8 cellular contexts compared by ENCODE assay signal in genomic region chr2:226794077-226794670, GRCh38. TPM values are rescaled to one million over a fixed set of nuclear protein-coding genes. Genes with fewer than 3 reads are reported as not detected.
DNase-seq lines count a peak whose midpoint lies in the region; ATAC-seq and FAIRE-seq lines count a peak whose summit lies in the region.

No MANE protein-coding gene starts in this region.

- peak overlapping the region; percentile 86 for H3K27ac ChIP-seq in subcutaneous abdominal adipose tissue (ENCODE audit: low read depth, low read length)

- H3K9ac ChIP-seq in subcutaneous abdominal adipose tissue (ENCODE audit: low read length in 5 of 5): peak overlapping the region in 3 of 5 donors; percentile 63 to 76 (median 66)

- peaks cover 2 to 81% (median 78%) of the 10 kb centered on the region in 5 donors for H3K4me1 ChIP-seq in subcutaneous abdominal adipose tissue (ENCODE audit: control insufficient read depth in 5 of 5, insufficient read depth in 5 of 5, low read length in 5 of 5)

- ATAC-seq in HG02885 (IDR thresholded peaks at IDR 0.05; ENCODE audit: poor library complexity, unreplicated experiment) (no peak), GM21360 (IDR thresholded peaks at IDR 0.05; ENCODE audit: unreplicated experiment) (no peak)

- no peak overlapping the region for H3K27ac Mint-ChIP-seq in activated naive CD8-positive, alpha-beta T cell treated with anti-CD3 and anti-CD28 coated beads for 36 hours

- peak overlapping the region; percentile 6 for H3K4me3 Mint-ChIP-seq in activated naive CD8-positive, alpha-beta T cell treated with anti-CD3 and anti-CD28 coated beads for 36 hours

- peaks cover 0 to 8% (median 0%) of the 10 kb centered on the region in 5 donors for H3K27me3 ChIP-seq in subcutaneous abdominal adipose tissue (ENCODE audit: control insufficient read depth in 5 of 5, insufficient read depth in 4 of 5, low read length in 5 of 5)

- H3K4me1 Mint-ChIP-seq in activated naive CD8-positive, alpha-beta T cell treated with anti-CD3 and anti-CD28 coated beads for 36 hours: peaks cover 54% of the 10 kb centered on the region

- peaks cover 20% of the 10 kb centered on the region for H3K36me3 Mint-ChIP-seq in activated naive CD8-positive, alpha-beta T cell treated with anti-CD3 and anti-CD28 coated beads for 36 hours

- DNase-seq in NCI-H2227 treated with DMSO at 0.1 percent for 48 hours (lab: John Stamatoyannopoulos, UW): peak; percentile 35
- DNase-seq in NCI-H2227 (lab: John Stamatoyannopoulos, UW; ENCODE audit: unreplicated experiment): no peak
- no peak for DNase-seq in activated naive CD8-positive, alpha-beta T cell treated with anti-CD3 and anti-CD28 coated beads for 36 hours
- no peak for DNase-seq in activated CD4-positive, CD25-positive, alpha-beta regulatory T cell treated with anti-CD3 and anti-CD28 coated beads, Interleukin-2, amount 50 U/mL, for 72 hours

- H3K27me3 Mint-ChIP-seq in activated naive CD8-positive, alpha-beta T cell treated with anti-CD3 and anti-CD28 coated beads for 36 hours: no peaks in the 10 kb centered on the region

- peak; percentile 13 for FAIRE-seq in islet of Langerhans (lab: Jason Lieb, UNC)

- peaks cover 0 to 10% (median 4%) of the 10 kb centered on the region in 5 donors for H3K36me3 ChIP-seq in subcutaneous abdominal adipose tissue (ENCODE audit: control insufficient read depth in 5 of 5, insufficient read depth in 5 of 5, low read length in 5 of 5)

- peak overlapping the region; percentile 63 to 78 (median 69) for H3K4me3 ChIP-seq in subcutaneous abdominal adipose tissue (ENCODE audit: low read depth in 1 of 5, low read length in 5 of 5)

- H3K9me3 Mint-ChIP-seq in activated naive CD8-positive, alpha-beta T cell treated with anti-CD3 and anti-CD28 coated beads for 36 hours: no peaks in the 10 kb centered on the region

- H3K9me3 ChIP-seq in subcutaneous abdominal adipose tissue (ENCODE audit: control insufficient read depth in 5 of 5, low read length in 5 of 5): no peaks in the 10 kb centered on the region

RNA-seq across cellular contexts. Expression of gene IRS1, which starts 5.4 kb away (rescaled TPM):
- total RNA-seq in activated naive CD8-positive, alpha-beta T cell treated with anti-CD3 and anti-CD28 coated beads for 36 hours: 1 to 10 TPM; 4.4 to 5.1 TPM

RNA-seq across cellular contexts. Expression of gene RHBDD1, which starts 41.7 kb away (rescaled TPM):
- 10 to 100 TPM; 29.1 to 35.0 TPM for total RNA-seq in activated naive CD8-positive, alpha-beta T cell treated with anti-CD3 and anti-CD28 coated beads for 36 hours
